ENCODE assay signal across 8 cellular contexts in genomic region chr2:219628235-219628985, GRCh38. TPM values are rescaled to one million over a fixed set of nuclear protein-coding genes. Genes with fewer than 3 reads are reported as not detected.
DNase-seq lines count a peak whose midpoint lies in the region; ATAC-seq and TF ChIP-seq lines count a peak whose summit lies in the region.

No MANE protein-coding gene starts in this region.

- no peaks in the 10 kb centered on the region for H3K9me3 ChIP-seq in prostate gland
- no peaks in the 10 kb centered on the region for H3K9me3 ChIP-seq in gastrocnemius medialis

- H3K27ac ChIP-seq in GM23338 (ENCODE audit: low read depth) (no peak overlapping the region), prostate gland (no peak overlapping the region), gastrocnemius medialis (no peak overlapping the region)

- 84% methylated on average over 26 of the region's 26 CpGs for WGBS in prostate gland

- intact Hi-C loops in left ventricle myocardium superior (cut with micrococcal nuclease) = no loop called here
- intact Hi-C loops in prostate gland (cut with DNase I) = no loop called here
- intact Hi-C loops in gastrocnemius medialis (cut with DNase I; ENCODE audit: low total_unique reads) = no loop called here

- TF ChIP-seq CTCF in GM23338 (conservative IDR thresholded peaks at IDR 0.05; ENCODE audit: low read depth in 2 of 2) (no peak), prostate gland (IDR thresholded peaks at IDR 0.05) (no peak), gastrocnemius medialis (IDR thresholded peaks at IDR 0.05 in 4 of 5, conservative IDR thresholded peaks at IDR 0.05 in 1 of 5) (no peak)

- POLR2A ChIA-PET in activated naive CD8-positive, alpha-beta T cell treated with anti-CD3 and anti-CD28 coated beads, Interleukin-2, amount 10 ng/mL, durations not matched to agents 7 days and 5 days (lab: Charles Lee) = no interaction called here

- in situ Hi-C loops in gastrocnemius medialis (cut with MboI; ENCODE audit: low sequenced_read_pairs in 4 of 4) = no loop called here

- no peaks in the 10 kb centered on the region; the same call in 1 of the 2 replicates for H4K20me1 ChIP-seq in GM23338 (replicated peaks; ENCODE audit: insufficient read depth)

- peaks cover 4% of the 10 kb centered on the region for H3K4me1 ChIP-seq in GM23338 (ENCODE audit: insufficient read depth)
- H3K4me1 ChIP-seq in prostate gland (replicated peaks) = no peaks in the 10 kb centered on the region
- peaks cover 3 to 4% of the 10 kb centered on the region in 2 donors for H3K4me1 ChIP-seq in gastrocnemius medialis

- peak overlapping the region; percentile 87 for H2AFZ ChIP-seq in GM23338

- H3K9me3 Mint-ChIP-seq in GM23338 = no peaks in the 10 kb centered on the region; the same call in 1 of the 3 replicates
- no peaks in the 10 kb centered on the region for H3K9me3 Mint-ChIP-seq in activated naive CD8-positive, alpha-beta T cell treated with anti-CD3 and anti-CD28 coated beads, Interleukin-2, amount 10 ng/mL, durations not matched to agents 7 days and 5 days

- H3K27ac Mint-ChIP-seq in GM23338 = no peak overlapping the region
- H3K27ac Mint-ChIP-seq in activated naive CD8-positive, alpha-beta T cell treated with anti-CD3 and anti-CD28 coated beads, Interleukin-2, amount 10 ng/mL, durations not matched to agents 7 days and 5 days = no peak overlapping the region

- H3K36me3 ChIP-seq in GM23338 (ENCODE audit: insufficient read depth) = no peaks in the 10 kb centered on the region
- H3K36me3 ChIP-seq in prostate gland = no peaks in the 10 kb centered on the region
- no peaks in the 10 kb centered on the region for H3K36me3 ChIP-seq in gastrocnemius medialis

- H3K4me2 ChIP-seq in GM23338 = peak overlapping the region; percentile 87

- TF ChIP-seq POLR2A in prostate gland (IDR thresholded peaks at IDR 0.05) = no peak
- no peak for TF ChIP-seq POLR2A in gastrocnemius medialis (IDR thresholded peaks at IDR 0.05)

- H3K4me1 Mint-ChIP-seq in GM23338 = peaks cover 10% of the 10 kb centered on the region; the same call in 1 of the 3 replicates
- H3K4me1 Mint-ChIP-seq in activated naive CD8-positive, alpha-beta T cell treated with anti-CD3 and anti-CD28 coated beads, Interleukin-2, amount 10 ng/mL, durations not matched to agents 7 days and 5 days = no peaks in the 10 kb centered on the region

- H3K4me3 ChIP-seq in GM23338 (peak overlapping the region; percentile 72), prostate gland (peak overlapping the region; percentile 53 to 63), gastrocnemius medialis (peak overlapping the region in 1 of 4 donors; percentile 44)

- no peaks in the 10 kb centered on the region; the same call in 2 of the 3 replicates for H3K36me3 Mint-ChIP-seq in GM23338 (ENCODE audit: low read depth)
- H3K36me3 Mint-ChIP-seq in activated naive CD8-positive, alpha-beta T cell treated with anti-CD3 and anti-CD28 coated beads, Interleukin-2, amount 10 ng/mL, durations not matched to agents 7 days and 5 days = no peaks in the 10 kb centered on the region

- H3K79me2 ChIP-seq in GM23338 (replicated peaks; ENCODE audit: insufficient read depth) = no peaks in the 10 kb centered on the region

- H3K27me3 ChIP-seq in GM23338 (ENCODE audit: insufficient read depth) (peaks cover 6% of the 10 kb centered on the region; the same call in 1 of the 2 replicates), prostate gland (replicated peaks; ENCODE audit: insufficient read depth) (no peaks in the 10 kb centered on the region), gastrocnemius medialis (no peaks in the 10 kb centered on the region)

- 0 out of 2 replicates have a peak, but pooled peaks cover 5% of the 10 kb centered on the region for H3F3A ChIP-seq in GM23338 (replicated peaks; ENCODE audit: low read depth)

- H3K9me2 ChIP-seq in GM23338 (ENCODE audit: insufficient read depth) = no peaks in the 10 kb centered on the region

- H3K4me3 Mint-ChIP-seq in GM23338 = peak overlapping the region; percentile 65
- no peak overlapping the region for H3K4me3 Mint-ChIP-seq in activated naive CD8-positive, alpha-beta T cell treated with anti-CD3 and anti-CD28 coated beads, Interleukin-2, amount 10 ng/mL, durations not matched to agents 7 days and 5 days

- H3K27me3 Mint-ChIP-seq in GM23338 (ENCODE audit: insufficient read depth, low read depth, poor library complexity) = peaks cover 9% of the 10 kb centered on the region
- H3K27me3 Mint-ChIP-seq in activated naive CD8-positive, alpha-beta T cell treated with anti-CD3 and anti-CD28 coated beads, Interleukin-2, amount 10 ng/mL, durations not matched to agents 7 days and 5 days = peaks cover 24% of the 10 kb centered on the region

- ATAC-seq in GM23338 (peak; percentile 12), left ventricle myocardium superior (peak; percentile 12), gastrocnemius medialis (no peak)
- ATAC-seq in activated naive CD8-positive, alpha-beta T cell treated with anti-CD3 and anti-CD28 coated beads, Interleukin-2, amount 10 ng/mL, durations not matched to agents 7 days and 5 days (ENCODE audit: low read depth) = no peak

- no peak for DNase-seq in GM23338 (ENCODE audit: low spot score)
- peak; percentile 24 for DNase-seq in activated naive CD8-positive, alpha-beta T cell treated with anti-CD3 and anti-CD28 coated beads, Interleukin-2, amount 10 ng/mL, durations not matched to agents 7 days and 5 days
- peak; percentile 50 for DNase-seq in left ventricle myocardium superior
- DNase-seq in prostate gland (ENCODE audit: low spot score) = no peak
- no peak for DNase-seq in iPS-NIHi7 (ENCODE audit: extremely low spot score)
- DNase-seq in NCI-H2107 treated with DMSO at 0.1 percent for 48 hours (lab: John Stamatoyannopoulos, UW; ENCODE audit: unreplicated experiment) = no peak
- no peak for DNase-seq in gastrocnemius medialis
- DNase-seq in NCI-H446 (lab: John Stamatoyannopoulos, UW) = no peak

TF ChIP-seq in GM23338, 12 proteins besides CTCF, POLR2A, EP300 and RAD21 (continues in another document):
- TF ChIP-seq JUNB (IDR thresholded peaks at IDR 0.05; ENCODE audit: unreplicated experiment) = no peak
- no peak for TF ChIP-seq NANOG (IDR thresholded peaks at IDR 0.05; ENCODE audit: borderline replicate concordance)
- TF ChIP-seq, protein P1, sequence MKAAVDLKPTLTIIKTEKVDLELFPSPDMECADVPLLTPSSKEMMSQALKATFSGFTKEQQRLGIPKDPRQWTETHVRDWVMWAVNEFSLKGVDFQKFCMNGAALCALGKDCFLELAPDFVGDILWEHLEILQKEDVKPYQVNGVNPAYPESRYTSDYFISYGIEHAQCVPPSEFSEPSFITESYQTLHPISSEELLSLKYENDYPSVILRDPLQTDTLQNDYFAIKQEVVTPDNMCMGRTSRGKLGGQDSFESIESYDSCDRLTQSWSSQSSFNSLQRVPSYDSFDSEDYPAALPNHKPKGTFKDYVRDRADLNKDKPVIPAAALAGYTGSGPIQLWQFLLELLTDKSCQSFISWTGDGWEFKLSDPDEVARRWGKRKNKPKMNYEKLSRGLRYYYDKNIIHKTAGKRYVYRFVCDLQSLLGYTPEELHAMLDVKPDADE (IDR thresholded peaks at IDR 0.05) = no peak
- TF ChIP-seq EZH2phosphoT487 (IDR thresholded peaks at IDR 0.05; ENCODE audit: unreplicated experiment) = no peak
- TF ChIP-seq EZH2 (IDR thresholded peaks at IDR 0.05; ENCODE audit: low read depth, unreplicated experiment) = no peak
- TF ChIP-seq ZNF114 (CRISPR knock-in tag; IDR thresholded peaks at IDR 0.05) = no peak

RNA-seq across cellular contexts. Expression of gene SLC4A3, which starts 1.0 kb away (rescaled TPM):
- total RNA-seq in GM23338 (2014; rRNA removed; shearing (Covaris generic)) = 5.6 and 6.8 TPM in 2 replicates
- 3.6 and 3.9 TPM in 2 replicates for polyA plus RNA-seq in GM23338 (2016; fragmentation: Nextera tagmentation; extraction: Ambion mirVana)
- not detected for total RNA-seq in activated naive CD8-positive, alpha-beta T cell treated with anti-CD3 and anti-CD28 coated beads, Interleukin-2, amount 10 ng/mL, durations not matched to agents 7 days and 5 days
- total RNA-seq in left ventricle myocardium superior (456 TPM), prostate gland (10 to 100 TPM in 1 of 2 donors, 1 to 10 TPM in 1; 7.6 to 44.6 TPM), gastrocnemius medialis (under 1 TPM in 3 of 4 donors, not detected in 1; 0.25 to 0.35 (median 0.29) TPM)

RNA-seq across cellular contexts. Expression of gene STK11IP, which starts 30.8 kb away (rescaled TPM):
- total RNA-seq in GM23338 (2014; rRNA removed; shearing (Covaris generic)) = 28.1 and 29.3 TPM in 2 replicates
- 14.2 and 16.6 TPM in 2 replicates for polyA plus RNA-seq in GM23338 (2016; fragmentation: Nextera tagmentation; extraction: Ambion mirVana)
- total RNA-seq in activated naive CD8-positive, alpha-beta T cell treated with anti-CD3 and anti-CD28 coated beads, Interleukin-2, amount 10 ng/mL, durations not matched to agents 7 days and 5 days = 10 to 100 TPM; 36.3 to 37.5 TPM
- total RNA-seq in left ventricle myocardium superior (14.0 TPM), prostate gland (10 to 100 TPM; 18.3 to 60.3 TPM), gastrocnemius medialis (1 to 10 TPM; 5.4 to 7.5 (median 6.5) TPM)

RNA-seq across cellular contexts. Expression of gene INHA, which starts 56.3 kb away (rescaled TPM):
- 0.31 and 1.6 TPM in 2 replicates for total RNA-seq in GM23338 (2014; rRNA removed; shearing (Covaris generic))
- polyA plus RNA-seq in GM23338 (2016; fragmentation: Nextera tagmentation; extraction: Ambion mirVana) = 0.56 and 1.5 TPM in 2 replicates
- total RNA-seq in activated naive CD8-positive, alpha-beta T cell treated with anti-CD3 and anti-CD28 coated beads, Interleukin-2, amount 10 ng/mL, durations not matched to agents 7 days and 5 days = not detected
- total RNA-seq in left ventricle myocardium superior (1.5 TPM), prostate gland (100 to 1,000 TPM in 1 of 2 donors, under 1 TPM in 1; 0.96 to 391 TPM), gastrocnemius medialis (1 to 10 TPM in 1 of 4 donors, under 1 TPM in 1, not detected in 2; 0.29 to 3.5 TPM)

RNA-seq across cellular contexts. Expression of gene OBSL1, which starts 57.1 kb away (rescaled TPM):
- 164 and 207 TPM in 2 replicates for total RNA-seq in GM23338 (2014; rRNA removed; shearing (Covaris generic))
- 94.9 and 102 TPM in 2 replicates for polyA plus RNA-seq in GM23338 (2016; fragmentation: Nextera tagmentation; extraction: Ambion mirVana)
- not detected for total RNA-seq in activated naive CD8-positive, alpha-beta T cell treated with anti-CD3 and anti-CD28 coated beads, Interleukin-2, amount 10 ng/mL, durations not matched to agents 7 days and 5 days
- total RNA-seq in left ventricle myocardium superior (190 TPM), prostate gland (100 to 1,000 TPM; 142 to 330 TPM), gastrocnemius medialis (10 to 100 TPM; 47.9 to 72.9 (median 56.5) TPM)

Comparison
In these comparisons a context has a peak if more than half of its experiments do, and no peak if none do; other contexts are left out.
1. ATAC-seq: peak in GM23338 (single experiment) and left ventricle myocardium superior (single experiment); none in activated naive CD8-positive, alpha-beta T cell treated with anti-CD3 and anti-CD28 coated beads, Interleukin-2, amount 10 ng/mL, durations not matched to agents 7 days and 5 days (single experiment) and gastrocnemius medialis (0 of 2).
2. DNase-seq: peak in activated naive CD8-positive, alpha-beta T cell treated with anti-CD3 and anti-CD28 coated beads, Interleukin-2, amount 10 ng/mL, durations not matched to agents 7 days and 5 days (single experiment) and left ventricle myocardium superior (single experiment); none in GM23338 (single experiment), prostate gland (single experiment), iPS-NIHi7 (single experiment), NCI-H2107 treated with DMSO at 0.1 percent for 48 hours (single experiment), gastrocnemius medialis (0 of 2) and NCI-H446 (0 of 2).
3. RNA of gene SLC4A3, which starts 1.0 kb away (total RNA-seq): 456 TPM in left ventricle myocardium superior (single experiment); 7.6 to 44.6 TPM in prostate gland, 5.6 to 6.8 TPM in GM23338, 0.25 to 0.35 TPM in gastrocnemius medialis and not detected in activated naive CD8-positive, alpha-beta T cell treated with anti-CD3 and anti-CD28 coated beads, Interleukin-2, amount 10 ng/mL, durations not matched to agents 7 days and 5 days; every median in the first group is over 10 times any median in the second.